19 cellular contexts compared by ENCODE assay signal in genomic region chr1:24109686-24110475, GRCh38. TPM values are rescaled to one million over a fixed set of nuclear protein-coding genes. Genes with fewer than 3 reads are reported as not detected.
DNase-seq lines count a peak whose midpoint lies in the region; ATAC-seq, FAIRE-seq and TF ChIP-seq lines count a peak whose summit lies in the region.
"Had no signal": no experiment of that assay in that cellular context is flagged by ENCODE, and none has a peak within 500 bp of the region (broad histone marks: within the 10 kb centered on the region; RNA-seq: fewer than 3 reads in every experiment).

No MANE protein-coding gene starts in this region.

- POLR2A ChIA-PET in A549 (lab: Yijun Ruan, JAX), result no interaction called here
- POLR2A ChIA-PET in HCT116 (lab: Charles Lee), result no interaction called here

- H4K20me1 ChIP-seq in HCT116 (ENCODE audit: insufficient read depth), result no peaks in the 10 kb centered on the region

- intact Hi-C loops in HCT116 (cut with micrococcal nuclease) (no loop called here), posterior vena cava (cut with DNase I) (loop anchor here in 1 of 2 donors (5.0 kb wide), 1 partner anchor 38 kb away; no protein-coding TSS in a partner anchor)

- H3K27ac ChIP-seq in A549 (peak overlapping the region; percentile 86 to 94; a peak in 5 of 6 replicates), HCT116 (ENCODE audit: low read depth, low read length) (no peak overlapping the region), endodermal cell (ENCODE audit: low read depth, low read length) (no peak overlapping the region)
- H3K27ac ChIP-seq: SJCRH30 had no signal

- H3K36me3 Mint-ChIP-seq in endodermal cell (ENCODE audit: low read depth), result no peaks in the 10 kb centered on the region
- H3K36me3 Mint-ChIP-seq: CD8-positive, alpha-beta memory T cell; IgD-negative memory B cell had no signal

- H3K36me3 ChIP-seq in HCT116 (ENCODE audit: control insufficient read depth in 1 of 2, insufficient read depth in 2 of 2, low read length in 2 of 2) (no peaks in the 10 kb centered on the region), endodermal cell (ENCODE audit: control insufficient read depth, insufficient read depth, low read length) (no peaks in the 10 kb centered on the region)
- H3K36me3 ChIP-seq: Peyer's patch, SJCRH30 had no signal

- RAD21 ChIA-PET in HCT116 (lab: Charles Lee; ENCODE audit: low non-redundant PET in 1 of 2, low total read pairs in 2 of 2, uncharacterized antibody in 2 of 2, unreplicated experiment in 2 of 2), result no interaction called here

- H3K9me2 ChIP-seq in HCT116 (ENCODE audit: insufficient read depth), result no peaks in the 10 kb centered on the region

- FAIRE-seq in A549 (lab: Jason Lieb, UNC), result no peak

- no peak for TF ChIP-seq EP300 in A549 (IDR thresholded peaks at IDR 0.05)

- H3K4me1 Mint-ChIP-seq in endodermal cell, result peaks cover 12% of the 10 kb centered on the region

- TF ChIP-seq RAD21 in A549 (conservative IDR thresholded peaks at IDR 0.05 in 1 of 2, IDR thresholded peaks at IDR 0.05 in 1 of 2), result no peak
- TF ChIP-seq RAD21 in HCT116 (IDR thresholded peaks at IDR 0.05; ENCODE audit: low read depth), result no peak

- H3K27ac Mint-ChIP-seq in endodermal cell, result peak overlapping the region; percentile 39
- H3K27ac Mint-ChIP-seq: IgD-negative memory B cell had no signal

- H3K79me2 ChIP-seq in HCT116 (ENCODE audit: insufficient read depth, low read length), result no peaks in the 10 kb centered on the region; the same call in 1 of the 2 replicates

- H3K4me1 ChIP-seq in A549 (peaks cover 37% of the 10 kb centered on the region), HCT116 (ENCODE audit: control insufficient read depth in 1 of 2, insufficient read depth in 2 of 2, low read length in 2 of 2) (peaks cover 9 to 48% of the 10 kb centered on the region in 2 experiments), endodermal cell (ENCODE audit: control insufficient read depth, insufficient read depth, low read length) (peaks cover 3% of the 10 kb centered on the region)

- H3K4me3 Mint-ChIP-seq in endodermal cell, result no peak overlapping the region
- H3K4me3 Mint-ChIP-seq: CD8-positive, alpha-beta memory T cell had no signal

- ATAC-seq in A549, result no peak
- no peak for ATAC-seq in HCT116
- ATAC-seq in HG02885 (IDR thresholded peaks at IDR 0.05; ENCODE audit: poor library complexity, unreplicated experiment), result no peak
- ATAC-seq in GM18505 (IDR thresholded peaks at IDR 0.05; ENCODE audit: unreplicated experiment), result no peak

- DNase-seq in A549 (ENCODE audit: low read depth in 1 of 2, low spot score in 1 of 2) (no peak), HCT116 (ENCODE audit: low read depth, low spot score) (no peak), endodermal cell (peak; percentile 64), posterior vena cava (ENCODE audit: low spot score) (peak; percentile 50), GM20000 (ENCODE audit: low spot score) (no peak), NCI-H2196 treated with DMSO at 0.1 percent for 48 hours (lab: John Stamatoyannopoulos, UW; ENCODE audit: unreplicated experiment) (no peak)
- DNase-seq: CD8-positive, alpha-beta memory T cell; H7; MV-4-11; NCI-H1436; NCI-H2029 treated with DMSO at 0.1 percent for 48 hours; NCI-H524; SJCRH30 had no signal

- H3K27me3 ChIP-seq in HCT116 (ENCODE audit: insufficient read depth, low read length) (no peaks in the 10 kb centered on the region), endodermal cell (ENCODE audit: control insufficient read depth, insufficient read depth, low read length, poor library complexity, severe bottlenecking) (peaks cover 16% of the 10 kb centered on the region)
- H3K27me3 ChIP-seq: Peyer's patch had no signal

- CTCF ChIA-PET in A549 (lab: Yijun Ruan, JAX), result interaction anchor here (5.1 kb wide), 1 partner anchor 39 kb away, joined by 28 read pairs; no protein-coding TSS in a partner anchor
- CTCF ChIA-PET in HCT116 (lab: Charles Lee), result no interaction called here

- H2AFZ ChIP-seq in HCT116 (ENCODE audit: low read depth, low read length, poor library complexity, severe bottlenecking), result no peak overlapping the region

- TF ChIP-seq CTCF in A549 (IDR thresholded peaks at IDR 0.05), result no peak
- no peak for TF ChIP-seq CTCF in HCT116 (IDR thresholded peaks at IDR 0.05 in 2 of 3, conservative IDR thresholded peaks at IDR 0.05 in 1 of 3; ENCODE audit: borderline replicate concordance in 1 of 3, insufficient read depth in 1 of 3, low read depth in 2 of 3, low read length in 2 of 3)
- no peak for TF ChIP-seq CTCF in endodermal cell (conservative IDR thresholded peaks at IDR 0.05)
- TF ChIP-seq CTCF in GM20000 (IDR thresholded peaks at IDR 0.05; ENCODE audit: extremely low read depth, missing control alignments), result no peak

- H3K27me3 Mint-ChIP-seq in endodermal cell (ENCODE audit: insufficient read depth), result no peaks in the 10 kb centered on the region

- peak overlapping the region; percentile 98 for H3K4me2 ChIP-seq in A549
- H3K4me2 ChIP-seq in HCT116 (ENCODE audit: low read length), result peak overlapping the region; percentile 95

- WGBS in A549 (ENCODE audit: missing lambda C conversion rate), result 91% methylated on average over 13 of the region's 15 CpGs
- 90 to 98% methylated on average over 8 to 15 of the region's 15 CpGs for WGBS in endodermal cell (ENCODE audit: insufficient coverage in 1 of 2, insufficient read length in 1 of 2), 2 experiments

- no peak for TF ChIP-seq POLR2A in A549 (IDR thresholded peaks at IDR 0.05; ENCODE audit: low read length)
- TF ChIP-seq POLR2A in HCT116 (IDR thresholded peaks at IDR 0.05; ENCODE audit: borderline replicate concordance, extremely low read depth, insufficient read depth, insufficient read length), result no peak
- TF ChIP-seq POLR2A in GM18505 (IDR thresholded peaks at IDR 0.05; ENCODE audit: borderline replicate concordance, extremely low read depth, insufficient read depth, insufficient read length), result no peak

- peak overlapping the region; percentile 83; the same call in 1 of the 2 replicates for H3K9ac ChIP-seq in HCT116 (ENCODE audit: low read length)
- H3K9ac ChIP-seq in endodermal cell (ENCODE audit: extremely low read depth, low read length, poor library complexity, severe bottlenecking), result no peak overlapping the region

- no peaks in the 10 kb centered on the region for H3K9me3 Mint-ChIP-seq in endodermal cell
- H3K9me3 Mint-ChIP-seq: CD8-positive, alpha-beta memory T cell; IgD-negative memory B cell had no signal

- BruUV-seq in HCT116 (replicated peaks; lab: Mats Ljungman, UMichigan), result no TSS peak

- H3K4me3 ChIP-seq in A549, result no peak overlapping the region; the same call in 2 of the 3 replicates
- H3K4me3 ChIP-seq in HCT116 (replicated peaks in 1 of 2; ENCODE audit: low read depth in 1 of 2, low read length in 2 of 2), result peak overlapping the region; percentile 71 to 78
- no peak overlapping the region for H3K4me3 ChIP-seq in endodermal cell (ENCODE audit: low read length)
- H3K4me3 ChIP-seq: Peyer's patch, SJCRH30 had no signal

- H3K9me3 ChIP-seq in A549, result no peaks in the 10 kb centered on the region
- no peaks in the 10 kb centered on the region for H3K9me3 ChIP-seq in HCT116 (ENCODE audit: control insufficient read depth in 1 of 2, insufficient read depth in 1 of 2, low read depth in 1 of 2, low read length in 2 of 2)
- no peaks in the 10 kb centered on the region for H3K9me3 ChIP-seq in endodermal cell (ENCODE audit: control insufficient read depth, low read length)
- H3K9me3 ChIP-seq: Peyer's patch, SJCRH30 had no signal

TF ChIP-seq in A549, 52 proteins besides CTCF, POLR2A, EP300 and RAD21 (continues in another document):
- TF ChIP-seq CHD2 (IDR thresholded peaks at IDR 0.05; ENCODE audit: low read length, partially characterized antibody) (no peak), CBX8 (IDR thresholded peaks at IDR 0.05) (no peak), RARB (CRISPR knock-in tag; IDR thresholded peaks at IDR 0.05) (no peak), CBX2 (IDR thresholded peaks at IDR 0.05; ENCODE audit: borderline replicate concordance, low read depth) (no peak), KDM1A (IDR thresholded peaks at IDR 0.05; ENCODE audit: low read depth) (no peak), NPAS2 (CRISPR knock-in tag; IDR thresholded peaks at IDR 0.05; ENCODE audit: borderline replicate concordance) (no peak), HOXB13 (CRISPR knock-in tag; IDR thresholded peaks at IDR 0.05; ENCODE audit: low read depth) (no peak), POLR2AphosphoS2 (conservative IDR thresholded peaks at IDR 0.05; ENCODE audit: low read length) (no peak)

TF ChIP-seq in HCT116, 20 proteins besides CTCF, POLR2A, EP300 and RAD21:
- no peak for TF ChIP-seq SIN3A (IDR thresholded peaks at IDR 0.05; ENCODE audit: low read depth)
- no peak for TF ChIP-seq SP1 (IDR thresholded peaks at IDR 0.05; ENCODE audit: low read depth)
- TF ChIP-seq YY1 (IDR thresholded peaks at IDR 0.05; ENCODE audit: extremely low read depth, insufficient replicate concordance, low read depth, low read length), result no peak
- no peak for TF ChIP-seq ELF1 (IDR thresholded peaks at IDR 0.05; ENCODE audit: borderline replicate concordance, low read depth)

RNA-seq across cellular contexts. Expression of gene MYOM3, which starts 2.1 kb away (rescaled TPM):
- polyA plus RNA-seq in A549 (2011; rRNA removed) (2.6 and 2.7 TPM in 2 replicates), A549 (2017; fragmentation: RNase III; extraction: RNeasy Plus Mini Kit Qiagen cat#74134 plus additional on column Dnase treatment) (7.3 to 8.7 TPM (median 8.5 TPM) in 3 replicates)
- 2.2 and 2.7 TPM in 2 replicates for polyA plus RNA-seq in A549 (2012; cell fraction: cytosol; rRNA removed)
- 2.9 and 3.0 TPM in 2 replicates for polyA plus RNA-seq in A549 (2012; cell fraction: nucleus; rRNA removed)
- polyA minus RNA-seq in A549 (2011; rRNA and poly(A)+ RNA removed), result 2.7 and 3.8 TPM in 2 replicates
- total RNA-seq in HCT116 (2021; ENCODE audit: unreplicated experiment) (7.9 TPM), endodermal cell (under 1 TPM; 0.11 to 0.15 TPM), posterior vena cava (1 to 10 TPM in 1 of 2 donors, under 1 TPM in 1; 0.83 to 1.2 TPM)
- polyA plus RNA-seq in HCT116 (2012), result 3.8 and 4.7 TPM in 2 replicates
- polyA plus RNA-seq in endodermal cell (2013, experiment 1 of 2), result 0.14 TPM
- 0.08 TPM for polyA plus RNA-seq in endodermal cell (2013, experiment 2 of 2)
- total RNA-seq: CD8-positive, alpha-beta memory T cell; SJCRH30 had no signal
- polyA plus RNA-seq: BJ; CD8-positive, alpha-beta memory T cell; IgD-negative memory B cell had no signal

RNA-seq across cellular contexts. Expression of gene IL22RA1, which starts 33.1 kb away (rescaled TPM):
- polyA plus RNA-seq in A549 (2011; rRNA removed) (1.7 and 2.1 TPM in 2 replicates), A549 (2017; fragmentation: RNase III; extraction: RNeasy Plus Mini Kit Qiagen cat#74134 plus additional on column Dnase treatment) (1.2 to 1.5 TPM (median 1.4 TPM) in 3 replicates)
- polyA plus RNA-seq in A549 (2012; cell fraction: cytosol; rRNA removed), result 2.4 and 2.5 TPM in 2 replicates
- polyA plus RNA-seq in A549 (2012; cell fraction: nucleus; rRNA removed), result 5.0 and 5.3 TPM in 2 replicates
- 1.6 and 2.0 TPM in 2 replicates for polyA minus RNA-seq in A549 (2011; rRNA and poly(A)+ RNA removed)
- total RNA-seq in HCT116 (2021; ENCODE audit: unreplicated experiment) (2.1 TPM), endodermal cell (not detected), posterior vena cava (under 1 TPM in 1 of 2 donors, not detected in 1; 0.10 TPM)
- polyA plus RNA-seq in HCT116 (2012), result 1.9 and 2.4 TPM in 2 replicates
- polyA plus RNA-seq in endodermal cell (2013, experiment 1 of 2), result not detected
- polyA plus RNA-seq in endodermal cell (2013, experiment 2 of 2), result not detected
- total RNA-seq: CD8-positive, alpha-beta memory T cell; Daoy; SJCRH30 had no signal
- polyA plus RNA-seq: BJ; CD8-positive, alpha-beta memory T cell; IgD-negative memory B cell had no signal

Comparison
In these comparisons a context has a peak if more than half of its experiments do, and no peak if none do; other contexts are left out.
1. DNase-seq: peak in endodermal cell (single experiment) and posterior vena cava (single experiment); none in A549 (0 of 2), HCT116 (single experiment), GM20000 (single experiment) and NCI-H2196 treated with DMSO at 0.1 percent for 48 hours (single experiment).
2. H3K27ac ChIP-seq: peak in A549 (2 of 2); none in HCT116 (single experiment) and endodermal cell (single experiment).
3. H3K4me3 ChIP-seq: peak in HCT116 (2 of 2); none in A549 (single experiment) and endodermal cell (single experiment).